ENCODE assay signal across 8 cellular contexts in the genomic region with DNA sequence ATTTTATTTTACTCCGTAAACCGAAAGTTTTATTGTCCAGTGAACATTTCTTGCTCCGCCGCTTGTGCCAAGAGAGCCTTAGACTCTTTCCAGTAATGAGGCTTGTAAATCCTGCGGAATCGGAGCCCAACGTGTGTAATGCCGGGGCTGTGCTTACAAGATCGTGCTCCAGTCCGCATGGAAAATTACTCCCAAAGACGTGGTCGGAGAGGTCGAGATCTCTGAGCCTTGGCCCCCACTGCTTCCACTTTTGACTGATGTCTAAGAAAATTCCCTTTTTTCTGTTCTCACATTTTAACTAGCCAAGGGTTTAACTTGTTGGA. TPM values are rescaled to one million over a fixed set of nuclear protein-coding genes. Genes with fewer than 3 reads are reported as not detected.
DNase-seq lines count a peak whose midpoint lies in the region; ATAC-seq, FAIRE-seq and TF ChIP-seq lines count a peak whose summit lies in the region.

No MANE protein-coding gene starts in this region.

- H3K27ac Mint-ChIP-seq in CD14-positive monocyte: no peak overlapping the region
- H3K27ac Mint-ChIP-seq in mesothelial cell of epicardium: peak overlapping the region; percentile 93

- H3K4me1 Mint-ChIP-seq in CD14-positive monocyte: peaks cover 20% of the 10 kb centered on the region
- H3K4me1 Mint-ChIP-seq in mesothelial cell of epicardium: peaks cover 71% of the 10 kb centered on the region

- intact Hi-C loops in CD14-positive monocyte (cut with micrococcal nuclease): no loop called here

- ATAC-seq in HG02798 (IDR thresholded peaks at IDR 0.05; ENCODE audit: poor library complexity, unreplicated experiment): no peak

- H3K4me3 Mint-ChIP-seq in CD14-positive monocyte (peak overlapping the region; percentile 79 to 92), mesothelial cell of epicardium (peak overlapping the region; percentile 78)

- H3K36me3 Mint-ChIP-seq in CD14-positive monocyte (peaks cover 0 to 4% of the 10 kb centered on the region in 2 donors), mesothelial cell of epicardium (no peaks in the 10 kb centered on the region)

- no peak for TF ChIP-seq CTCF in CD14-positive monocyte (IDR thresholded peaks at IDR 0.05)
- no peak for TF ChIP-seq CTCF in mesothelial cell of epicardium (IDR thresholded peaks at IDR 0.05; ENCODE audit: unreplicated experiment)

- DNase-seq in CD14-positive monocyte (ENCODE audit: low spot score) (no peak), M059J (ENCODE audit: low read depth) (peak; percentile 82), dedifferentiated amniotic fluid mesenchymal stem cell (ENCODE audit: extremely low spot score) (peak; percentile 52), mesothelial cell of epicardium (ENCODE audit: low spot score in 2 of 2, unreplicated experiment in 2 of 2) (peak in 1 of 2 experiments; percentile 40), GM19239 (ENCODE audit: insufficient read length, low spot score) (no peak), CD1c-positive myeloid dendritic cell (ENCODE audit: extremely low spot score) (no peak), NCI-H187 treated with DMSO at 0.1 percent for 48 hours (lab: John Stamatoyannopoulos, UW) (no peak)

- H3K27me3 Mint-ChIP-seq in CD14-positive monocyte (ENCODE audit: low read depth in 3 of 3) (peaks cover 49 to 61% (median 56%) of the 10 kb centered on the region in 3 donors), mesothelial cell of epicardium (ENCODE audit: low read depth) (no peaks in the 10 kb centered on the region)

- no peak for FAIRE-seq in GM19239 (lab: Jason Lieb, UNC)

- H3K9me3 Mint-ChIP-seq in CD14-positive monocyte: peaks cover 0 to 13% (median 3%) of the 10 kb centered on the region in 7 donors
- no peaks in the 10 kb centered on the region for H3K9me3 Mint-ChIP-seq in mesothelial cell of epicardium

RNA-seq across cellular contexts. Expression of gene PLOD2, which starts 0.7 kb away (rescaled TPM):
- not detected for polyA plus RNA-seq in CD14-positive monocyte
- total RNA-seq in M059J (2014; rRNA removed; shearing (Covaris generic)): 240 and 344 TPM in 2 replicates
- total RNA-seq in mesothelial cell of epicardium: 83.2 to 86.6 TPM (median 86.0 TPM) in 3 replicates

Comparison
In these comparisons a context has a peak if more than half of its experiments do, and no peak if none do; other contexts are left out.
1. DNase-seq: peak in M059J (single experiment) and dedifferentiated amniotic fluid mesenchymal stem cell (single experiment); none in CD14-positive monocyte (single experiment), GM19239 (single experiment), CD1c-positive myeloid dendritic cell (single experiment) and NCI-H187 treated with DMSO at 0.1 percent for 48 hours (single experiment).